In genomic region chr2:98093146-98093545, GRCh38 we compare ENCODE assay signal across 31 cellular contexts. TPM values are rescaled to one million over a fixed set of nuclear protein-coding genes. Genes with fewer than 3 reads are reported as not detected.
"Had no signal": no experiment of that assay in that cellular context is flagged by ENCODE, and none has a peak within 500 bp of the region (broad histone marks: within the 10 kb centered on the region; RNA-seq: fewer than 3 reads in every experiment).

No MANE protein-coding gene starts in this region.

- H3K4me1 ChIP-seq: esophagus squamous epithelium, gastroesophageal sphincter, left ventricle myocardium inferior had no signal

- H3K27me3 ChIP-seq: dorsolateral prefrontal cortex, esophagus squamous epithelium, gastroesophageal sphincter, heart left ventricle had no signal

- H3K4me2 ChIP-seq: hepatocyte had no signal

- FAIRE-seq: colon, endometrium, frontal cortex, kidney had no signal

- DNase-seq: dermis blood vessel endothelial cell; dorsolateral prefrontal cortex; effector CD4-positive, alpha-beta T cell; effector memory CD4-positive, alpha-beta T cell; erythroblast; esophagus squamous epithelium; foreskin fibroblast; heart left ventricle; hypothalamus; immature natural killer cell; islet precursor cell; kidney; kidney glomerular epithelial cell; left colon; left ventricle myocardium inferior; lower lobe of right lung; mesendoderm; midbrain; naive thymus-derived CD4-positive, alpha-beta T cell had no signal

- H3K79me2 ChIP-seq: hepatocyte had no signal

- H3K27ac ChIP-seq: coronary artery, dorsolateral prefrontal cortex, epithelial cell of prostate, esophagus squamous epithelium, gastroesophageal sphincter, heart left ventricle, hepatocyte, left ventricle myocardium inferior, lower lobe of right lung had no signal

- H2AFZ ChIP-seq: hepatocyte had no signal

- H3K36me3 ChIP-seq: esophagus squamous epithelium, gastroesophageal sphincter, heart left ventricle, left ventricle myocardium inferior, lower lobe of right lung had no signal

- H3K4me3 ChIP-seq: coronary artery, dorsolateral prefrontal cortex, esophagus squamous epithelium, gastroesophageal sphincter, heart left ventricle, hepatocyte, left ventricle myocardium inferior, lower lobe of right lung had no signal

- ATAC-seq: esophagus mucosa; gastroesophageal sphincter; heart left ventricle; left colon; left lobe of liver; lower lobe of right lung; naive thymus-derived CD4-positive, alpha-beta T cell had no signal

RNA-seq across cellular contexts. Expression of gene VWA3B, which starts 6.2 kb away (rescaled TPM):
- total RNA-seq: dermis blood vessel endothelial cell; esophagus squamous epithelium; gastroesophageal sphincter; hepatocyte; liver; lung microvascular endothelial cell; mononuclear cell; naive thymus-derived CD4-positive, alpha-beta T cell had no signal
- polyA plus RNA-seq: immature natural killer cell; naive thymus-derived CD4-positive, alpha-beta T cell had no signal
